ENCODE assay signal across 19 cellular contexts in the genomic region with DNA sequence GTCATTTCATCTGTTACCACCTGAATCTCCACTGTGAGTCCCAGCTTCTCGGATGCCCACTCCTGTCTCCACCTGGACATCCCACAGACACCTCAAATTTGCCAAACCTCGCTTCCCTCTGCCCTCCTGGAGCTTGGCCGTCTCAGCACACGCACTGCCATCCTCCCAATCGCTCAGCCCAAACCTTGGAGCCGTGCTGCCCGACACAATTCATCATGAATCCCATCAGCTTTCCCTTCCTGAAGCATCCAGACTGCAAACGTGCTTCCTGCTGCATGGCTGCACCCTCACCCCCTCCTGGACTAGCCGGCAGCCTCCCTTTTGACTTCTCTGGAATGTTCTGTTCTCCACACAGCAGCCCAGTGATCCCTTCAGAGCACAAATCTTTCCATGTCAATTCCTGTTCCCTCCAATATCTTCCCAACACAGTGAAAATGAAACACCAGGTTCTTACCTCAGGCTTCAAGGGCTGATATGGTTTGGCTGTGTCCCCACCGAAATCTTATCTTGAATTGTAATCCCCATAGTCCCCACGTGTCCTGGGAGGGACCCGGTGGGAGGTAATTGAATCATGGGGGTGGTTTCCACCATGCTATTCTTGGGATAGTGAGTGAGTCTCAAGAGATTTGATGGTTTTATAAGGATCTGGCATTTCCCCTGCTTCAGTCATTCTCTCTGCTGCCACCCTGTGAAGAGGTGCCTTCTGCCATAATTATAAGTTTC. TPM values are rescaled to one million over a fixed set of nuclear protein-coding genes. Genes with fewer than 3 reads are reported as not detected.
DNase-seq lines count a peak whose midpoint lies in the region; TF ChIP-seq lines count a peak whose summit lies in the region.
"Had no signal": no experiment of that assay in that cellular context is flagged by ENCODE, and none has a peak within 500 bp of the region (broad histone marks: within the 10 kb centered on the region; RNA-seq: fewer than 3 reads in every experiment).

No MANE protein-coding gene starts in this region.

- peaks cover 0 to 15% (median 3%) of the 10 kb centered on the region in 8 donors for H3K9me3 ChIP-seq in spleen
- H3K9me3 ChIP-seq: prostate gland, upper lobe of right lung had no signal

- peaks cover 23% of the 10 kb centered on the region for H3K4me1 Mint-ChIP-seq in HFFc6 (ENCODE audit: low read depth)
- H3K4me1 Mint-ChIP-seq in activated CD4-positive, alpha-beta memory T cell treated with anti-CD3 and anti-CD28 coated beads, Interleukin-2, amount 10 ng/mL, durations not matched to agents 7 days and 5 days: peaks cover 34% of the 10 kb centered on the region
- H3K4me1 Mint-ChIP-seq in nephron progenitor cell: peaks cover 60% of the 10 kb centered on the region

- no peaks in the 10 kb centered on the region; the same call in 1 of the 2 replicates for H3K9me3 Mint-ChIP-seq in HFFc6
- H3K9me3 Mint-ChIP-seq in activated CD4-positive, alpha-beta memory T cell treated with anti-CD3 and anti-CD28 coated beads, Interleukin-2, amount 10 ng/mL, durations not matched to agents 7 days and 5 days: peaks cover 22% of the 10 kb centered on the region
- H3K9me3 Mint-ChIP-seq in nephron progenitor cell: peaks cover 28% of the 10 kb centered on the region

- no peak for TF ChIP-seq POLR2A in spleen (IDR thresholded peaks at IDR 0.05)

- no peak for DNase-seq in HFFc6
- peak; percentile 12 for DNase-seq in activated CD4-positive, alpha-beta memory T cell treated with anti-CD3 and anti-CD28 coated beads, Interleukin-2, amount 10 ng/mL, durations not matched to agents 7 days and 5 days
- no peak for DNase-seq in nephron progenitor cell
- DNase-seq in spleen: no peak
- no peak for DNase-seq in cortex of kidney (lab: John Stamatoyannopoulos, UW)
- no peak for DNase-seq in AG08395 (ENCODE audit: low spot score)
- DNase-seq: activated CD4-positive, alpha-beta T cell treated with anti-CD3 and anti-CD28 coated beads for 36 hours; activated gamma-delta T cell treated with Interleukin-2 at 50 U/mL for 16 hours; AML-193; amniotic stem cell; NCI-H1092; NCI-H524; small intestine; stimulated activated CD4-positive, alpha-beta T cell treated with anti-CD3 and anti-CD28 coated beads, Interleukin-4, amount 100 ng/mL, for 1 hour; upper lobe of right lung had no signal

- CTCF ChIA-PET in activated CD4-positive, alpha-beta memory T cell treated with anti-CD3 and anti-CD28 coated beads, Interleukin-2, amount 10 ng/mL, durations not matched to agents 7 days and 5 days (lab: Charles Lee): no interaction called here

- no peak overlapping the region for H3K4me3 ChIP-seq in spleen
- H3K4me3 ChIP-seq: prostate gland, upper lobe of right lung had no signal

- H3K27ac Mint-ChIP-seq in HFFc6: no peak overlapping the region
- no peak overlapping the region for H3K27ac Mint-ChIP-seq in activated CD4-positive, alpha-beta memory T cell treated with anti-CD3 and anti-CD28 coated beads, Interleukin-2, amount 10 ng/mL, durations not matched to agents 7 days and 5 days
- H3K27ac Mint-ChIP-seq in nephron progenitor cell: no peak overlapping the region
- H3K27ac Mint-ChIP-seq: activated CD4-positive, alpha-beta T cell treated with anti-CD3 and anti-CD28 coated beads for 36 hours; natural killer cell treated with Interleukin-12 subunit alpha and Interleukin-12 subunit beta and Interleukin-15 and Interleukin-18, amount 100 ng/mL, for 72 hours had no signal

- H3K27ac ChIP-seq in spleen: no peak overlapping the region
- H3K27ac ChIP-seq: prostate gland, upper lobe of right lung had no signal

- H3K27me3 Mint-ChIP-seq in HFFc6 (ENCODE audit: insufficient read depth): peaks cover 6% of the 10 kb centered on the region
- H3K27me3 Mint-ChIP-seq in activated CD4-positive, alpha-beta memory T cell treated with anti-CD3 and anti-CD28 coated beads, Interleukin-2, amount 10 ng/mL, durations not matched to agents 7 days and 5 days: peaks cover 19% of the 10 kb centered on the region
- peaks cover 36% of the 10 kb centered on the region for H3K27me3 Mint-ChIP-seq in nephron progenitor cell (ENCODE audit: low read depth, poor library complexity)

- peaks cover 7 to 31% (median 16%) of the 10 kb centered on the region in 6 donors for H3K4me1 ChIP-seq in spleen
- H3K4me1 ChIP-seq: prostate gland had no signal

- no peaks in the 10 kb centered on the region for H3K36me3 ChIP-seq in spleen
- H3K36me3 ChIP-seq: prostate gland, upper lobe of right lung had no signal

- TF ChIP-seq CTCF in HFFc6 (IDR thresholded peaks at IDR 0.05) (0 out of 2 replicates have a peak, but pooled peaks have one; percentile 16), nephron progenitor cell (IDR thresholded peaks at IDR 0.05) (no peak), spleen (IDR thresholded peaks at IDR 0.05 in 8 of 11, conservative IDR thresholded peaks at IDR 0.05 in 3 of 11) (no peak)

- intact Hi-C loops in spleen (cut with DNase I; ENCODE audit: low total_unique reads): loop anchor here (10.0 kb wide), 1 partner anchor 47 kb away; the partner anchor contains the start of genes CUL4A and PCID2

- whole genome bisulfite sequencing in spleen, 5 donors: 65 to 86% (median 73%) methylated on average over 12 of the region's 12 CpGs

- peaks cover 9% of the 10 kb centered on the region for H3K36me3 Mint-ChIP-seq in HFFc6 (ENCODE audit: low read depth)
- H3K36me3 Mint-ChIP-seq in activated CD4-positive, alpha-beta memory T cell treated with anti-CD3 and anti-CD28 coated beads, Interleukin-2, amount 10 ng/mL, durations not matched to agents 7 days and 5 days (ENCODE audit: low read depth): peaks cover 13% of the 10 kb centered on the region
- H3K36me3 Mint-ChIP-seq in nephron progenitor cell (ENCODE audit: low read depth): peaks cover 13% of the 10 kb centered on the region

- POLR2A ChIA-PET in activated CD4-positive, alpha-beta memory T cell treated with anti-CD3 and anti-CD28 coated beads, Interleukin-2, amount 10 ng/mL, durations not matched to agents 7 days and 5 days (lab: Charles Lee): interaction anchor here (1.1 to 4.4 kb wide), 2 partner anchors 12 to 51 kb away, joined by 5 to 25 read pairs; partner anchors contain the start of genes CUL4A and PCID2

- H3K27me3 ChIP-seq in spleen (replicated peaks in 1 of 7): peaks cover 0 to 47% (median 9%) of the 10 kb centered on the region in 7 donors

- H3K4me3 Mint-ChIP-seq in HFFc6 (no peak overlapping the region), nephron progenitor cell (peak overlapping the region; percentile 21)
- H3K4me3 Mint-ChIP-seq in activated CD4-positive, alpha-beta memory T cell treated with anti-CD3 and anti-CD28 coated beads, Interleukin-2, amount 10 ng/mL, durations not matched to agents 7 days and 5 days: no peak overlapping the region
- H3K4me3 Mint-ChIP-seq: activated CD4-positive, alpha-beta T cell treated with anti-CD3 and anti-CD28 coated beads for 36 hours; natural killer cell treated with Interleukin-12 subunit alpha and Interleukin-12 subunit beta and Interleukin-15 and Interleukin-18, amount 100 ng/mL, for 72 hours had no signal

RNA-seq across cellular contexts. Expression of gene PROZ, which starts 1.1 kb away (rescaled TPM):
- total RNA-seq in HFFc6 (2021; fragmentation: NEBNext Ultra II Directional; extraction: Animal tissue kit (Norgen Biotek cat#: 25700)): not detected
- total RNA-seq in activated CD4-positive, alpha-beta memory T cell treated with anti-CD3 and anti-CD28 coated beads, Interleukin-2, amount 10 ng/mL, durations not matched to agents 7 days and 5 days: not detected
- not detected for total RNA-seq in spleen
- polyA plus RNA-seq in spleen: under 1 TPM in 1 of 3 donors, not detected in 2; 0.11 TPM
- total RNA-seq: activated CD4-positive, alpha-beta T cell treated with anti-CD3 and anti-CD28 coated beads for 36 hours; mesenteric fat pad; natural killer cell treated with Interleukin-12 subunit alpha and Interleukin-12 subunit beta and Interleukin-15 and Interleukin-18, amount 100 ng/mL, for 72 hours; prostate gland; upper lobe of right lung had no signal
- polyA plus RNA-seq: esophagus, small intestine had no signal

RNA-seq across cellular contexts. Expression of gene F10, which starts 34.8 kb away (rescaled TPM):
- total RNA-seq in HFFc6 (2021; fragmentation: NEBNext Ultra II Directional; extraction: Animal tissue kit (Norgen Biotek cat#: 25700)): 10 to 100 TPM; 10.2 to 21.3 (median 10.8) TPM
- not detected for total RNA-seq in activated CD4-positive, alpha-beta memory T cell treated with anti-CD3 and anti-CD28 coated beads, Interleukin-2, amount 10 ng/mL, durations not matched to agents 7 days and 5 days
- 1 to 10 TPM; 1.6 to 6.4 (median 3.0) TPM for total RNA-seq in spleen
- 1 to 10 TPM; 1.8 to 4.2 (median 2.0) TPM for polyA plus RNA-seq in spleen
- total RNA-seq: activated CD4-positive, alpha-beta T cell treated with anti-CD3 and anti-CD28 coated beads for 36 hours; natural killer cell treated with Interleukin-12 subunit alpha and Interleukin-12 subunit beta and Interleukin-15 and Interleukin-18, amount 100 ng/mL, for 72 hours had no signal

RNA-seq across cellular contexts. Expression of gene PCID2, which starts 51.1 kb away (rescaled TPM):
- total RNA-seq in HFFc6 (2021; fragmentation: NEBNext Ultra II Directional; extraction: Animal tissue kit (Norgen Biotek cat#: 25700)): 10 to 100 TPM; 59.1 to 72.5 (median 68.3) TPM
- total RNA-seq in activated CD4-positive, alpha-beta memory T cell treated with anti-CD3 and anti-CD28 coated beads, Interleukin-2, amount 10 ng/mL, durations not matched to agents 7 days and 5 days: 10 to 100 TPM; 58.9 to 66.2 TPM
- total RNA-seq in spleen: 10 to 100 TPM; 38.4 to 71.0 (median 49.9) TPM
- polyA plus RNA-seq in spleen: 10 to 100 TPM; 34.3 to 45.6 (median 41.2) TPM

RNA-seq across cellular contexts. Expression of gene F7, which starts 51.8 kb away (rescaled TPM):
- not detected for total RNA-seq in HFFc6 (2021; fragmentation: NEBNext Ultra II Directional; extraction: Animal tissue kit (Norgen Biotek cat#: 25700))
- not detected for total RNA-seq in activated CD4-positive, alpha-beta memory T cell treated with anti-CD3 and anti-CD28 coated beads, Interleukin-2, amount 10 ng/mL, durations not matched to agents 7 days and 5 days
- not detected for total RNA-seq in spleen
- polyA plus RNA-seq in spleen: under 1 TPM in 1 of 3 donors, not detected in 2; 0.03 TPM
- total RNA-seq: natural killer cell treated with Interleukin-12 subunit alpha and Interleukin-12 subunit beta and Interleukin-15 and Interleukin-18, amount 100 ng/mL, for 72 hours had no signal

RNA-seq across cellular contexts. Expression of gene CUL4A, which starts 52.0 kb away (rescaled TPM):
- total RNA-seq in HFFc6 (2021; fragmentation: NEBNext Ultra II Directional; extraction: Animal tissue kit (Norgen Biotek cat#: 25700)): 100 to 1,000 TPM in 2 of 6 experiments, 10 to 100 TPM in 4; 90.5 to 104 (median 97.0) TPM
- total RNA-seq in activated CD4-positive, alpha-beta memory T cell treated with anti-CD3 and anti-CD28 coated beads, Interleukin-2, amount 10 ng/mL, durations not matched to agents 7 days and 5 days: 10 to 100 TPM; 67.2 to 68.8 TPM
- total RNA-seq in spleen: 10 to 100 TPM; 54.8 to 99.3 (median 70.1) TPM
- polyA plus RNA-seq in spleen: 10 to 100 TPM; 24.4 to 35.6 (median 34.7) TPM
